In genomic region chr9:105877719-105878118, GRCh38 we compare ENCODE assay signal across 14 cellular contexts.
DNase-seq lines count a peak whose midpoint lies in the region; ATAC-seq and TF ChIP-seq lines count a peak whose summit lies in the region.
"Had no signal": no experiment of that assay in that cellular context is flagged by ENCODE, and none has a peak within 500 bp of the region (broad histone marks: within the 10 kb centered on the region; RNA-seq: fewer than 3 reads in every experiment).

No MANE protein-coding gene starts in this region.

- no peaks in the 10 kb centered on the region for H3K9me3 ChIP-seq in CD4-positive, alpha-beta memory T cell (ENCODE audit: control insufficient read depth in 1 of 2, low read length in 2 of 2)
- H3K9me3 ChIP-seq: heart right ventricle had no signal

- intact Hi-C loops in CD4-positive, alpha-beta memory T cell (cut with micrococcal nuclease) = no loop called here

- TF ChIP-seq CTCF in GM23338 (conservative IDR thresholded peaks at IDR 0.05; ENCODE audit: low read depth in 2 of 2) = no peak

- H3K4me3 Mint-ChIP-seq in GM23338 = no peak overlapping the region
- H3K4me3 Mint-ChIP-seq in CD4-positive, alpha-beta memory T cell = no peak overlapping the region
- H3K4me3 Mint-ChIP-seq: activated CD8-positive, alpha-beta T cell treated with anti-CD3 and anti-CD28 coated beads for 36 hours; B cell; mesothelial cell of epicardium had no signal

- peaks cover 3% of the 10 kb centered on the region for H3K4me1 Mint-ChIP-seq in GM23338
- peaks cover 0 to 3% (median 2%) of the 10 kb centered on the region in 4 donors for H3K4me1 Mint-ChIP-seq in CD4-positive, alpha-beta memory T cell
- H3K4me1 Mint-ChIP-seq: mesothelial cell of epicardium had no signal

- no peak overlapping the region for H3K27ac Mint-ChIP-seq in GM23338
- H3K27ac Mint-ChIP-seq in CD4-positive, alpha-beta memory T cell = no peak overlapping the region
- H3K27ac Mint-ChIP-seq: activated CD8-positive, alpha-beta T cell treated with anti-CD3 and anti-CD28 coated beads for 36 hours; B cell; mesothelial cell of epicardium had no signal

- POLR2A ChIA-PET in CD4-positive, alpha-beta memory T cell (lab: Charles Lee; ENCODE audit: partially characterized antibody) = no interaction called here

- H3K36me3 Mint-ChIP-seq in GM23338 (ENCODE audit: low read depth) = no peaks in the 10 kb centered on the region
- no peaks in the 10 kb centered on the region for H3K36me3 Mint-ChIP-seq in CD4-positive, alpha-beta memory T cell
- H3K36me3 Mint-ChIP-seq: mesothelial cell of epicardium had no signal

- peak; percentile 64 for ATAC-seq in GM23338
- ATAC-seq in GM19455 (IDR thresholded peaks at IDR 0.05; ENCODE audit: unreplicated experiment) = no peak
- ATAC-seq: activated CD8-positive, alpha-beta T cell treated with anti-CD3 and anti-CD28 coated beads for 36 hours had no signal

- no peak overlapping the region for H2AFZ ChIP-seq in GM23338

- H3K27ac ChIP-seq in GM23338 (ENCODE audit: low read depth) = no peak overlapping the region
- no peak overlapping the region for H3K27ac ChIP-seq in CD4-positive, alpha-beta memory T cell (ENCODE audit: low read depth, low read length)
- H3K27ac ChIP-seq: heart right ventricle had no signal

- H3K9me2 ChIP-seq in GM23338 (ENCODE audit: insufficient read depth) = no peaks in the 10 kb centered on the region

- H3K4me2 ChIP-seq in GM23338 = no peak overlapping the region

- H3F3A ChIP-seq in GM23338 (replicated peaks; ENCODE audit: low read depth) = no peaks in the 10 kb centered on the region

- CTCF ChIA-PET in CD4-positive, alpha-beta memory T cell (lab: Charles Lee; ENCODE audit: partially characterized antibody) = interaction anchor here (1.3 kb wide), 1 partner anchor 26 kb away, joined by 3 read pairs; no protein-coding TSS in a partner anchor

- no peaks in the 10 kb centered on the region for H3K4me1 ChIP-seq in GM23338 (ENCODE audit: insufficient read depth)
- H3K4me1 ChIP-seq in CD4-positive, alpha-beta memory T cell (ENCODE audit: insufficient read depth, low read length) = peaks cover 4% of the 10 kb centered on the region
- H3K4me1 ChIP-seq: heart right ventricle had no signal

- H3K4me3 ChIP-seq in GM23338 = no peak overlapping the region
- no peak overlapping the region for H3K4me3 ChIP-seq in CD4-positive, alpha-beta memory T cell (ENCODE audit: low read length in 2 of 2)
- H3K4me3 ChIP-seq: heart right ventricle had no signal

- no peaks in the 10 kb centered on the region for H3K9me3 Mint-ChIP-seq in GM23338
- no peaks in the 10 kb centered on the region for H3K9me3 Mint-ChIP-seq in CD4-positive, alpha-beta memory T cell
- H3K9me3 Mint-ChIP-seq: activated CD8-positive, alpha-beta T cell treated with anti-CD3 and anti-CD28 coated beads for 36 hours; mesothelial cell of epicardium had no signal

- no peaks in the 10 kb centered on the region for H3K36me3 ChIP-seq in GM23338 (ENCODE audit: insufficient read depth)
- H3K36me3 ChIP-seq in CD4-positive, alpha-beta memory T cell (ENCODE audit: insufficient read depth, low read length) = no peaks in the 10 kb centered on the region
- H3K36me3 ChIP-seq: heart right ventricle had no signal

- H3K27me3 Mint-ChIP-seq in GM23338 (ENCODE audit: insufficient read depth, low read depth, poor library complexity) = no peaks in the 10 kb centered on the region
- H3K27me3 Mint-ChIP-seq in CD4-positive, alpha-beta memory T cell = peaks cover 2 to 3% of the 10 kb centered on the region in 2 donors

- DNase-seq in DMS79 (lab: John Stamatoyannopoulos, UW) (peak; percentile 46), GM23338 (ENCODE audit: low spot score) (peak; percentile 8), NCI-H1105 treated with DMSO at 0.1 percent for 48 hours (lab: John Stamatoyannopoulos, UW) (peak; percentile 96), SHP77 treated with DMSO at 0.1 percent for 48 hours (lab: John Stamatoyannopoulos, UW) (peak; percentile 50), cortex of kidney (lab: John Stamatoyannopoulos, UW) (no peak)
- no peak for DNase-seq in stimulated activated CD8-positive, alpha-beta memory T cell treated with anti-CD3 and anti-CD28 coated beads, Interleukin-4, amount 100 ng/mL, for 48 hours
- DNase-seq in CD4-positive, alpha-beta memory T cell = no peak
- DNase-seq: activated CD8-positive, alpha-beta T cell treated with anti-CD3 and anti-CD28 coated beads for 36 hours; heart right ventricle; NCI-H82; retina had no signal

- H4K20me1 ChIP-seq in GM23338 (replicated peaks; ENCODE audit: insufficient read depth) = no peaks in the 10 kb centered on the region

- H3K79me2 ChIP-seq in GM23338 (replicated peaks; ENCODE audit: insufficient read depth) = no peaks in the 10 kb centered on the region

- no peaks in the 10 kb centered on the region for H3K27me3 ChIP-seq in GM23338 (ENCODE audit: insufficient read depth)
- H3K27me3 ChIP-seq in CD4-positive, alpha-beta memory T cell (ENCODE audit: insufficient read depth, low read length) = no peaks in the 10 kb centered on the region
- H3K27me3 ChIP-seq: heart right ventricle had no signal

TF ChIP-seq in GM23338, 12 proteins besides CTCF, POLR2A, EP300 and RAD21 (continues in another document):
- no peak for TF ChIP-seq NANOG (IDR thresholded peaks at IDR 0.05; ENCODE audit: borderline replicate concordance)
- TF ChIP-seq CREB1 (CRISPR knock-in tag; IDR thresholded peaks at IDR 0.05; ENCODE audit: low read depth) = no peak
- TF ChIP-seq POLR2AphosphoS5 (IDR thresholded peaks at IDR 0.05; ENCODE audit: low read depth) = no peak
- TF ChIP-seq EZH2phosphoT487 (IDR thresholded peaks at IDR 0.05; ENCODE audit: unreplicated experiment) = no peak
- TF ChIP-seq JUNB (IDR thresholded peaks at IDR 0.05; ENCODE audit: unreplicated experiment) = no peak
- TF ChIP-seq REST (IDR thresholded peaks at IDR 0.05; ENCODE audit: unreplicated experiment) = no peak
- TF ChIP-seq ZNF114 (CRISPR knock-in tag; IDR thresholded peaks at IDR 0.05) = no peak
- TF ChIP-seq EZH2 (IDR thresholded peaks at IDR 0.05; ENCODE audit: low read depth, unreplicated experiment) = no peak
- TF ChIP-seq STAT1 (IDR thresholded peaks at IDR 0.05; ENCODE audit: unreplicated experiment) = no peak
- TF ChIP-seq ZNF331 (CRISPR knock-in tag; IDR thresholded peaks at IDR 0.05; ENCODE audit: low read depth) = no peak

Comparison
In these comparisons a context has a peak if more than half of its experiments do, and no peak if none do; other contexts are left out.
1. DNase-seq: peak in DMS79 (single experiment), GM23338 (single experiment), NCI-H1105 treated with DMSO at 0.1 percent for 48 hours (single experiment) and SHP77 treated with DMSO at 0.1 percent for 48 hours (single experiment); none in cortex of kidney (single experiment), stimulated activated CD8-positive, alpha-beta memory T cell treated with anti-CD3 and anti-CD28 coated beads, Interleukin-4, amount 100 ng/mL, for 48 hours (single experiment) and CD4-positive, alpha-beta memory T cell (0 of 5).